In the genomic region with DNA sequence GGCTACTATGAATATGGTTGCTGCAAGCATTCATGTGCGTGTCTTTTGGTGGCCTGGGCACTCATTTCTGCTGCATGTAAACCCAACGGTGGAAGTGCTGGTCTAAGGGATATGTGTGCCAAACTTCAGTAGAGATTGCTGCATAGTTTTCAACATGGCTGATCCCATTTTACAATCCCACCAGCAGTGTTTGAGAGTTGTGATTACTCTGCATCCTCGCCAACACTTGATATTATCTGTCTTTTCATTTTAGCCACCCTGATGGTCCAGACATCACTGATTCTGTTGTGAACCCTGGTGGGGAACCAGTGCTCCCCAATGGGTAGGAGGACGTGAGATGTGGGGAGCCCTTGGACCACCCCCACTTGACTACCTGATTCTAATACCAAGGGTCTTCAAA, we compare ENCODE assay signal across 11 cellular contexts. TPM values are rescaled to one million over a fixed set of nuclear protein-coding genes. Genes with fewer than 3 reads are reported as not detected.
"Had no signal": no experiment of that assay in that cellular context is flagged by ENCODE, and none has a peak within 500 bp of the region (broad histone marks: within the 10 kb centered on the region; RNA-seq: fewer than 3 reads in every experiment).

No MANE protein-coding gene starts in this region.

- H3K4me3 ChIP-seq: GM23248 had no signal

- H2AFZ ChIP-seq: GM23248 had no signal

- H3K27ac ChIP-seq: GM23248, HL-60, KMS-11 had no signal

- H3K9ac ChIP-seq: GM23248, KMS-11 had no signal

- H3K4me2 ChIP-seq: KMS-11 had no signal

- DNase-seq: GM23248, GOT3, H9, HCEC 1CT, HFFc6, IMR-90, KBM-7 had no signal

RNA-seq across cellular contexts. Expression of a gene that starts 27.5 kb away (rescaled TPM):
- total RNA-seq: GM23248, H4, HFFc6, HT1080, IMR-90 had no signal
- polyA plus RNA-seq: GM23248 had no signal
